In genomic region chr10:111837985-111838384, GRCh38 we compare ENCODE assay signal across 1 cellular context.
A peak's percentile ranks its signal among the peaks of the same experiment; 100 is the strongest.
TF ChIP-seq lines count a peak whose summit lies in the region.

No MANE protein-coding gene starts in this region.

TF ChIP-seq in GM23338, 12 proteins besides CTCF, POLR2A, EP300 and RAD21:
- TF ChIP-seq ZNF462 (CRISPR knock-in tag; IDR thresholded peaks at IDR 0.05) (peak; percentile 97), NANOG (IDR thresholded peaks at IDR 0.05; ENCODE audit: borderline replicate concordance) (no peak)
